10 cellular contexts compared by ENCODE assay signal in genomic region chr1:101247404-101248287, GRCh38. TPM values are rescaled to one million over a fixed set of nuclear protein-coding genes. Genes with fewer than 3 reads are reported as not detected.
DNase-seq lines count a peak whose midpoint lies in the region; ATAC-seq, FAIRE-seq and TF ChIP-seq lines count a peak whose summit lies in the region.
"Had no signal": no experiment of that assay in that cellular context is flagged by ENCODE, and none has a peak within 500 bp of the region (broad histone marks: within the 10 kb centered on the region; RNA-seq: fewer than 3 reads in every experiment).

No MANE protein-coding gene starts in this region.

- H3K9me3 ChIP-seq in spleen (no peaks in the 10 kb centered on the region), HepG2 (ENCODE audit: low read length) (no peaks in the 10 kb centered on the region)
- H3K9me3 ChIP-seq: A549 had no signal

- TF ChIP-seq POLR2A in spleen (IDR thresholded peaks at IDR 0.05) (no peak), HepG2 (IDR thresholded peaks at IDR 0.05; ENCODE audit: insufficient read depth in 1 of 2, low read depth in 2 of 2, low read length in 2 of 2) (no peak)

- no peak for FAIRE-seq in HepG2 (lab: Jason Lieb, UNC)
- FAIRE-seq: A549, colon had no signal

- 52 to 73% (median 62%) methylated on average over 6 of the region's 6 CpGs for WGBS in spleen, 5 donors
- WGBS in HepG2 (ENCODE audit: low lambda C conversion rate), result 38% methylated on average over 6 of the region's 6 CpGs

- peak overlapping the region in 7 of 8 donors; percentile 1 to 72 (median 54) for H3K27ac ChIP-seq in spleen
- no peak overlapping the region for H3K27ac ChIP-seq in HepG2 (ENCODE audit: extremely low read length, insufficient read depth, low read length)
- H3K27ac ChIP-seq: A549 had no signal

- TF ChIP-seq EP300 in HepG2 (IDR thresholded peaks at IDR 0.05; ENCODE audit: low read depth in 2 of 2, low read length in 2 of 2) (no peak), HepG2 (CRISPR knock-in tag; IDR thresholded peaks at IDR 0.05; ENCODE audit: borderline replicate concordance) (no peak)

- DNase-seq in activated T-cell treated with anti-CD3 and anti-CD28 coated beads, Interleukin-2, amount 50 U/mL, for 72 hours, result no peak
- DNase-seq in activated T-cell treated with anti-CD3 and anti-CD28 coated beads, Interleukin-2, amount 50 U/mL, for 24 hours, result no peak
- no peak for DNase-seq in spleen
- no peak for DNase-seq in HepG2 (ENCODE audit: low spot score)
- DNase-seq in SIG-M5 treated with dmso at 0.1 percent for 504 hours (lab: John Stamatoyannopoulos, UW; ENCODE audit: unreplicated experiment), result no peak
- no peak for DNase-seq in RKO (ENCODE audit: low spot score)

- no peaks in the 10 kb centered on the region for H3K27me3 Mint-ChIP-seq in activated T-cell treated with anti-CD3 and anti-CD28 coated beads, Interleukin-2, amount 50 U/mL, for 72 hours (ENCODE audit: low read depth)
- no peaks in the 10 kb centered on the region for H3K27me3 Mint-ChIP-seq in activated T-cell treated with anti-CD3 and anti-CD28 coated beads, Interleukin-2, amount 50 U/mL, for 24 hours

- no peaks in the 10 kb centered on the region for H3K79me2 ChIP-seq in HepG2 (ENCODE audit: insufficient read depth, low read length)

- H3K36me3 Mint-ChIP-seq in activated T-cell treated with anti-CD3 and anti-CD28 coated beads, Interleukin-2, amount 50 U/mL, for 72 hours (ENCODE audit: insufficient read depth in 2 of 2), result peaks cover 4 to 7% of the 10 kb centered on the region in 2 donors
- peaks cover 22% of the 10 kb centered on the region for H3K36me3 Mint-ChIP-seq in activated T-cell treated with anti-CD3 and anti-CD28 coated beads, Interleukin-2, amount 50 U/mL, for 24 hours (ENCODE audit: low read depth)

- in situ Hi-C loops in HepG2 (cut with HindIII; ENCODE audit: extremely low pct_ligation_motif_present, low pct_unique_long_range_greater_than_20kb), result no loop called here

- no TSS peak for BruUV-seq in HepG2 (replicated peaks; lab: Mats Ljungman, UMichigan)

- H3K4me1 ChIP-seq in spleen (peaks cover 14 to 89% (median 54%) of the 10 kb centered on the region in 6 donors), HepG2 (ENCODE audit: insufficient read depth, low read length) (no peaks in the 10 kb centered on the region)
- H3K4me1 ChIP-seq: A549 had no signal

- H2AFZ ChIP-seq in HepG2 (ENCODE audit: low read length), result no peak overlapping the region

- no peaks in the 10 kb centered on the region for H4K20me1 ChIP-seq in HepG2 (ENCODE audit: insufficient read depth, low read length)

- H3K4me3 Mint-ChIP-seq in activated T-cell treated with anti-CD3 and anti-CD28 coated beads, Interleukin-2, amount 50 U/mL, for 72 hours, result peak overlapping the region in 1 of 2 donors; percentile 1
- no peak overlapping the region for H3K4me3 Mint-ChIP-seq in activated T-cell treated with anti-CD3 and anti-CD28 coated beads, Interleukin-2, amount 50 U/mL, for 24 hours

- no peaks in the 10 kb centered on the region for H3K27me3 ChIP-seq in spleen (replicated peaks in 1 of 7)
- peaks cover 0 to 1% of the 10 kb centered on the region in 2 experiments; a peak in 2 of 5 replicates for H3K27me3 ChIP-seq in HepG2 (ENCODE audit: control insufficient read depth in 1 of 2, insufficient read depth in 2 of 2, low read length in 2 of 2)

- H3K27ac Mint-ChIP-seq in activated T-cell treated with anti-CD3 and anti-CD28 coated beads, Interleukin-2, amount 50 U/mL, for 72 hours, result peak overlapping the region; percentile 0
- no peak overlapping the region for H3K27ac Mint-ChIP-seq in activated T-cell treated with anti-CD3 and anti-CD28 coated beads, Interleukin-2, amount 50 U/mL, for 24 hours

- no peak for TF ChIP-seq RAD21 in HepG2 (CRISPR knock-in tag; IDR thresholded peaks at IDR 0.05)

- peak in 1 of 2 donors; percentile 20 for ATAC-seq in activated T-cell treated with anti-CD3 and anti-CD28 coated beads, Interleukin-2, amount 50 U/mL, for 72 hours (replicated peaks in 1 of 2)
- ATAC-seq in HG02610 (IDR thresholded peaks at IDR 0.05; ENCODE audit: unreplicated experiment) (peak; percentile 95), HG03571 (IDR thresholded peaks at IDR 0.05; ENCODE audit: unreplicated experiment) (peak; percentile 97), HepG2 (no peak)
- ATAC-seq: A549 had no signal

- intact Hi-C loops in spleen (cut with DNase I; ENCODE audit: low total_unique reads) (no loop called here), HepG2 (cut with micrococcal nuclease; ENCODE audit: unreplicated experiment) (no loop called here)

- H3K9me3 Mint-ChIP-seq in activated T-cell treated with anti-CD3 and anti-CD28 coated beads, Interleukin-2, amount 50 U/mL, for 72 hours, result no peaks in the 10 kb centered on the region
- H3K9me3 Mint-ChIP-seq in activated T-cell treated with anti-CD3 and anti-CD28 coated beads, Interleukin-2, amount 50 U/mL, for 24 hours, result no peaks in the 10 kb centered on the region

- CTCF ChIA-PET in HepG2 (lab: Yijun Ruan, JAX; ENCODE audit: low intra/inter-chr PET ratio, low total read pairs), result no interaction called here

- H3K4me1 Mint-ChIP-seq in activated T-cell treated with anti-CD3 and anti-CD28 coated beads, Interleukin-2, amount 50 U/mL, for 72 hours (ENCODE audit: low read depth), result peaks cover 69% of the 10 kb centered on the region
- peaks cover 68% of the 10 kb centered on the region for H3K4me1 Mint-ChIP-seq in activated T-cell treated with anti-CD3 and anti-CD28 coated beads, Interleukin-2, amount 50 U/mL, for 24 hours (ENCODE audit: low read depth)

- H3K4me3 ChIP-seq in spleen (peak overlapping the region in 1 of 8 donors; percentile 16), HepG2 (replicated peaks in 1 of 3; ENCODE audit: insufficient read depth in 1 of 3, low read depth in 2 of 3, low read length in 3 of 3) (no peak overlapping the region)
- H3K4me3 ChIP-seq: A549 had no signal

- no peak overlapping the region for H3K4me2 ChIP-seq in HepG2 (ENCODE audit: low read depth, low read length)
- H3K4me2 ChIP-seq: A549 had no signal

- TF ChIP-seq CTCF in spleen (IDR thresholded peaks at IDR 0.05 in 8 of 11, conservative IDR thresholded peaks at IDR 0.05 in 3 of 11), result no peak
- TF ChIP-seq CTCF in HepG2 (CRISPR knock-in tag; IDR thresholded peaks at IDR 0.05), result no peak

- H3K9ac ChIP-seq in HepG2 (ENCODE audit: insufficient read depth, low read depth, low read length), result no peak overlapping the region

- POLR2A ChIA-PET in HepG2 (lab: Yijun Ruan, JAX), result no interaction called here

- H3K36me3 ChIP-seq in spleen (peaks cover 0 to 13% (median 0%) of the 10 kb centered on the region in 6 donors), HepG2 (replicated peaks in 1 of 2; ENCODE audit: control insufficient read depth in 1 of 2, insufficient read depth in 2 of 2, low read length in 2 of 2) (no peaks in the 10 kb centered on the region)

TF ChIP-seq in HepG2, 621 proteins besides CTCF, POLR2A, EP300 and RAD21:
- TF ChIP-seq ZNF513 (CRISPR knock-in tag; conservative IDR thresholded peaks at IDR 0.05) (no peak), ZBTB25 (CRISPR knock-in tag; IDR thresholded peaks at IDR 0.05) (no peak), ZNF672 (CRISPR knock-in tag; IDR thresholded peaks at IDR 0.05) (no peak)

RNA-seq across cellular contexts. Expression of gene S1PR1, which starts 10.8 kb away (rescaled TPM):
- 100 to 1,000 TPM; 135 to 157 TPM for total RNA-seq in activated T-cell treated with anti-CD3 and anti-CD28 coated beads, Interleukin-2, amount 50 U/mL, for 72 hours
- total RNA-seq in spleen (100 to 1,000 TPM in 6 of 7 donors, 10 to 100 TPM in 1; 83.9 to 219 (median 158) TPM), HepG2 (2016; rRNA removed; fragmentation: Illumina TruSeq; extraction: Trizol) (not detected in 2 replicates)
- polyA plus RNA-seq in spleen (10 to 100 TPM; 42.5 to 53.9 (median 45.4) TPM), HepG2 (2011; rRNA removed) (not detected in 2 replicates)
- total RNA-seq in HepG2 (2016; cell fraction: cytosol; rRNA removed; fragmentation: Illumina TruSeq; extraction: Trizol; ENCODE audit: low read depth), result not detected in 2 replicates
- not detected in 2 replicates for total RNA-seq in HepG2 (2016; cell fraction: insoluble cytoplasmic fraction; rRNA removed; fragmentation: Illumina TruSeq; extraction: Trizol)
- total RNA-seq in HepG2 (2016; cell fraction: membrane; rRNA removed; fragmentation: Illumina TruSeq; extraction: Trizol), result not detected in 2 replicates
- total RNA-seq in HepG2 (2016; cell fraction: nucleus; rRNA removed; fragmentation: Illumina TruSeq; extraction: Trizol), result not detected in 2 replicates
- polyA plus RNA-seq in HepG2 (2011; cell fraction: cytosol; rRNA removed), result not detected in 2 replicates
- polyA plus RNA-seq in HepG2 (2011; cell fraction: nucleus; rRNA removed), result not detected in 2 replicates
- not detected in 2 replicates for polyA plus RNA-seq in HepG2 (2012)
- not detected in 2 replicates for polyA plus RNA-seq in HepG2 (2016; cell fraction: cytosol; fragmentation: Illumina TruSeq; extraction: Trizol; ENCODE audit: low read depth)
- not detected in 2 replicates for polyA plus RNA-seq in HepG2 (2016; cell fraction: insoluble cytoplasmic fraction; fragmentation: Illumina TruSeq; extraction: Trizol; ENCODE audit: low read depth)
- polyA plus RNA-seq in HepG2 (2016; cell fraction: membrane; fragmentation: Illumina TruSeq; extraction: Trizol; ENCODE audit: low read depth), result not detected in 2 replicates
- not detected in 2 replicates for polyA plus RNA-seq in HepG2 (2016; cell fraction: nucleus; fragmentation: Illumina TruSeq; extraction: Trizol; ENCODE audit: insufficient read depth, low read depth)
- 0.33 TPM in 1 of 2 replicates, not detected in the other for polyA minus RNA-seq in HepG2 (2011; rRNA and poly(A)+ RNA removed; ENCODE audit: low replicate concordance)
- not detected in 2 replicates for polyA minus RNA-seq in HepG2 (2011; cell fraction: cytosol; rRNA and poly(A)+ RNA removed)
- not detected in 2 replicates for polyA minus RNA-seq in HepG2 (2011; cell fraction: nucleus; rRNA and poly(A)+ RNA removed)

Comparison
In these comparisons a context has a peak if more than half of its experiments do, and no peak if none do; other contexts are left out.
1. RNA of gene S1PR1, which starts 10.8 kb away (total RNA-seq): 83.9 to 219 TPM in spleen and 135 to 157 TPM in activated T-cell treated with anti-CD3 and anti-CD28 coated beads, Interleukin-2, amount 50 U/mL, for 72 hours; not detected in HepG2; every median in the first group is over 10 times any median in the second.